Comparison of ENCODE assay signal across 17 cellular contexts in the genomic region with DNA sequence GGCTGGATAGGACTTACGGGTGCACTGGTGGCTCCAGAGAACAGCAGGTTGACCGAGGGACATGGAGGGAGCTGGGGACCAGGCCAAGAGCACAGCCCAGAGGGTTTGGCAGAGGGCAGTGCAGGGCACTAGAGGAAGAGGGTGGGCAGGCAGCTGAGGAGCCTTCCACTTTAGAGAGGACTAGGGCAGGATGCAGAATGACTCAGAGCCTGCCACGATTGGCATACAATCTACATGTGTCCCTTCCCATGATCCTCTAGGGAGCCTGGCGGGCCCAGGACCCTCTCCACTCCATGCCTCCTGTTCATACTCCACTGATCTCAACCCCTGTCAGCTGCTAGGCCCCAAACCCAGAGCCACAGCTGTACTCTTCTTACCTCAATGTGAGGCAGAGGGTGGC. TPM values are rescaled to one million over a fixed set of nuclear protein-coding genes. Genes with fewer than 3 reads are reported as not detected.
A peak's percentile ranks its signal among the peaks of the same experiment; 100 is the strongest.
DNase-seq lines count a peak whose midpoint lies in the region; ATAC-seq and TF ChIP-seq lines count a peak whose summit lies in the region.
"Had no signal": no experiment of that assay in that cellular context is flagged by ENCODE, and none has a peak within 500 bp of the region (broad histone marks: within the 10 kb centered on the region; RNA-seq: fewer than 3 reads in every experiment).

No MANE protein-coding gene starts in this region.

- H3K27me3 ChIP-seq in DND-41 (ENCODE audit: insufficient read depth, low read length, poor library complexity): no peaks in the 10 kb centered on the region
- H3K27me3 ChIP-seq in OCI-LY3 (ENCODE audit: low read depth, low read length): no peaks in the 10 kb centered on the region
- H3K27me3 ChIP-seq in left ventricle myocardium inferior (ENCODE audit: low read depth): no peaks in the 10 kb centered on the region
- no peaks in the 10 kb centered on the region for H3K27me3 ChIP-seq in body of pancreas

- peak; percentile 5 for DNase-seq in NK-92 treated with Interleukin-12 subunit alpha and Interleukin-12 subunit beta, amount 100 ng/mL, for 24 hours (lab: John Stamatoyannopoulos, UW)
- no peak for DNase-seq in NK-92 (lab: John Stamatoyannopoulos, UW; ENCODE audit: unreplicated experiment)
- DNase-seq in DND-41: no peak
- peak; percentile 40 for DNase-seq in myocyte (ENCODE audit: low read depth)
- no peak for DNase-seq in left ventricle myocardium inferior
- no peak for DNase-seq in body of pancreas
- no peak for DNase-seq in NCI-H2171 (lab: John Stamatoyannopoulos, UW)
- DNase-seq: CD4-positive, CD25-positive, alpha-beta regulatory T cell; DMS 273 treated with DMSO at 0.1 percent for 48 hours; GM23248; H7 had no signal

- no peak for TF ChIP-seq POLR2A in body of pancreas (IDR thresholded peaks at IDR 0.05)

- H3K4me1 ChIP-seq in DND-41 (ENCODE audit: insufficient read depth, low read length) (no peaks in the 10 kb centered on the region), OCI-LY3 (ENCODE audit: low read length) (no peaks in the 10 kb centered on the region), left ventricle myocardium inferior (no peaks in the 10 kb centered on the region), body of pancreas (peaks cover 8% of the 10 kb centered on the region)

- H3K79me2 ChIP-seq in DND-41 (ENCODE audit: insufficient read depth, low read length) (no peaks in the 10 kb centered on the region), OCI-LY3 (ENCODE audit: low read length) (no peaks in the 10 kb centered on the region)

- ATAC-seq in DND-41 (ENCODE audit: insufficient read depth, low read depth) (0 out of 3 replicates have a peak, but pooled peaks have one; percentile 37), body of pancreas (no peak)
- ATAC-seq: GM12878, K562 had no signal

- no peaks in the 10 kb centered on the region for H4K20me1 ChIP-seq in DND-41 (ENCODE audit: insufficient read depth, low read length)
- H4K20me1 ChIP-seq in OCI-LY3 (ENCODE audit: insufficient read depth, low read length): no peaks in the 10 kb centered on the region

- WGBS in body of pancreas, 2 donors: 69 to 72% methylated on average over 4 of the region's 4 CpGs

- H3K4me2 ChIP-seq in DND-41 (ENCODE audit: insufficient read depth, low read length) (no peak overlapping the region), OCI-LY3 (ENCODE audit: low read length) (no peak overlapping the region)

- no peak overlapping the region for H2AFZ ChIP-seq in DND-41 (ENCODE audit: low read depth, low read length)
- peak overlapping the region; percentile 15; the same call in 1 of the 2 replicates for H2AFZ ChIP-seq in OCI-LY3 (ENCODE audit: low read depth, low read length)
- H2AFZ ChIP-seq: GM23248 had no signal

- H3K27ac ChIP-seq in DND-41 (ENCODE audit: low read length): no peak overlapping the region
- no peak overlapping the region for H3K27ac ChIP-seq in OCI-LY3 (ENCODE audit: low read length)
- H3K27ac ChIP-seq in left ventricle myocardium inferior (replicated peaks): no peak overlapping the region
- no peak overlapping the region for H3K27ac ChIP-seq in body of pancreas
- H3K27ac ChIP-seq: 22Rv1, GM23248 had no signal

- H3K9me3 ChIP-seq in DND-41 (ENCODE audit: insufficient read depth, low read length, severe bottlenecking) (no peaks in the 10 kb centered on the region), OCI-LY3 (ENCODE audit: insufficient read depth, low read length) (no peaks in the 10 kb centered on the region), left ventricle myocardium inferior (replicated peaks) (no peaks in the 10 kb centered on the region), body of pancreas (no peaks in the 10 kb centered on the region)

- no peak overlapping the region for H3K4me3 ChIP-seq in DND-41 (ENCODE audit: low read depth in 1 of 2, low read length in 2 of 2)
- no peak overlapping the region for H3K4me3 ChIP-seq in OCI-LY3 (ENCODE audit: low read length)
- H3K4me3 ChIP-seq in left ventricle myocardium inferior: no peak overlapping the region
- H3K4me3 ChIP-seq in body of pancreas: no peak overlapping the region
- H3K4me3 ChIP-seq: GM12878, GM23248, K562 had no signal

- intact Hi-C loops in left ventricle myocardium inferior (cut with micrococcal nuclease): no loop called here
- intact Hi-C loops in body of pancreas (cut with DNase I): no loop called here

- H3K9ac ChIP-seq in DND-41 (ENCODE audit: low read depth, low read length) (no peak overlapping the region), OCI-LY3 (ENCODE audit: low read length) (no peak overlapping the region)
- H3K9ac ChIP-seq: GM23248 had no signal

- H3K36me3 ChIP-seq in DND-41 (ENCODE audit: insufficient read depth, low read length) (no peaks in the 10 kb centered on the region), OCI-LY3 (replicated peaks; ENCODE audit: low read depth, low read length) (no peaks in the 10 kb centered on the region), left ventricle myocardium inferior (no peaks in the 10 kb centered on the region), body of pancreas (replicated peaks in 1 of 2; ENCODE audit: insufficient read depth in 1 of 2, low read depth in 2 of 2) (no peaks in the 10 kb centered on the region)

- TF ChIP-seq CTCF in DND-41 (IDR thresholded peaks at IDR 0.05; ENCODE audit: borderline replicate concordance, extremely low read depth, low read length, poor library complexity, severe bottlenecking): no peak
- no peak for TF ChIP-seq CTCF in OCI-LY3 (IDR thresholded peaks at IDR 0.05; ENCODE audit: low read depth, low read length)
- TF ChIP-seq CTCF in left ventricle myocardium inferior (IDR thresholded peaks at IDR 0.05; ENCODE audit: borderline replicate concordance): no peak
- no peak for TF ChIP-seq CTCF in body of pancreas (IDR thresholded peaks at IDR 0.05)

RNA-seq across cellular contexts. Expression of a gene that starts 14.4 kb away (rescaled TPM):
- total RNA-seq in myocyte (121 and 124 TPM in 2 replicates), left ventricle myocardium inferior (99.0 TPM), body of pancreas (10 to 100 TPM; 58.7 to 67.7 TPM)
- 116 TPM for polyA plus RNA-seq in myocyte (2012)

RNA-seq across cellular contexts. Expression of a gene that starts 29.5 kb away (rescaled TPM):
- total RNA-seq in myocyte (10.8 and 15.7 TPM in 2 replicates), left ventricle myocardium inferior (5.4 TPM), body of pancreas (10 to 100 TPM; 16.9 to 80.4 TPM)
- 25.4 TPM for polyA plus RNA-seq in myocyte (2012)

RNA-seq across cellular contexts. Expression of a gene that starts 29.6 kb away (rescaled TPM):
- total RNA-seq in myocyte (50.7 and 57.5 TPM in 2 replicates), left ventricle myocardium inferior (48.6 TPM), body of pancreas (10 to 100 TPM; 18.4 to 28.7 TPM)
- 43.1 TPM for polyA plus RNA-seq in myocyte (2012)

RNA-seq across cellular contexts. Expression of a gene that starts 59.7 kb away (rescaled TPM):
- total RNA-seq in myocyte: 1.3 and 1.8 TPM in 2 replicates
- 1.6 TPM for polyA plus RNA-seq in myocyte (2012)
- not detected for total RNA-seq in left ventricle myocardium inferior
- 1 to 10 TPM; 2.0 to 2.1 TPM for total RNA-seq in body of pancreas
- total RNA-seq: A673; CD4-positive, CD25-positive, alpha-beta regulatory T cell; GM23248 had no signal
- polyA plus RNA-seq: BJ had no signal

Comparison
In these comparisons a context has a peak if more than half of its experiments do, and no peak if none do; other contexts are left out.
1. DNase-seq: peak in NK-92 treated with Interleukin-12 subunit alpha and Interleukin-12 subunit beta, amount 100 ng/mL, for 24 hours (single experiment) and myocyte (single experiment); none in NK-92 (single experiment), DND-41 (single experiment), left ventricle myocardium inferior (single experiment), body of pancreas (0 of 4) and NCI-H2171 (single experiment).